ENCODE assay signal across 1 cellular context in the genomic region with DNA sequence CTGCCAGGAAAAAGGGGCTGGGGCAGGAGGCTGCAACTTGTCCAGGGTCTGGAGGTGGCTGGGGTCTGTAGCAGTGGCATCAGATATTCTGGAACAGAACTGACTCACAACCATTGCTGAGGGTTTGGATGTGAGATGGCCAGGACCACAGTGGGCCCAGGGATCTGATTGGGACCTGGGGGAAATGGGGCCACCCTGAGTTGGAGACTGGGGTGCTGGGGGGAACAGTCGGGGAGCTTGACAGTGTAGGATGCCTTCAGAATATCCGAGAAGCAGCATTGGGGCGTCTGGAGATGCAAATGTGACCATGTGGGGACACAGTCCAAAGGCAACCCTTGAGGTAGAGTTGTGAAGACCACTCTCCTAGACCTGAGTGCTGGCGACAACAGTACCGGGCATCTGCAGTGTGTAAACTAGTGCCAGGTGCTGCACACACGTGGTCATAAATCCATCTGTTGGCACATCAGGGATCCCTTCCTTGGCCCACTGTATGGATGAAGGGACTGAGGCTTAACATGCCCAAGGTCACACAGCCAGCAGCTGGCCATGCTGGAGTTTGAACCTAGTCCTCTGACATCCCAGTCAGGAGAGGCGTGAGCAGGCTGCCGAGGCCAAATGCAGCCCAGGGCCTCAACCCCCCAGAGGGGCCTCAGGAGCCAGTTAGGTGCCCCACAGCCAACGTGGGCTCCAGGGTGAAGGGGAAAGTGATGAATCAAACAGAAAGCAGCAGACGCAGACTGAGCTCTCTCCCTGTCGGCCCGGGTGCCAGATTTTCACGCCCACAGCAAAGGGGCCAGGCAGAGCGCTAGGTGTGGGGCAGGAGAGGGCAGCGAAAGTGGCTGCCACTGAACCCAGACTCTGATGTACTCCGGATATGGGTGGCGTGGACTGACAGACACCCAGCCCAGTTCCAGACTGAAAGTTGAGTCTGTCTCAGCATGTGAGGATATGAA.
TF ChIP-seq lines count a peak whose summit lies in the region.

No MANE protein-coding gene starts in this region.

TF ChIP-seq in HepG2, 621 proteins besides CTCF, POLR2A, EP300 and RAD21 (continued from another document and continues in another):
- TF ChIP-seq, protein P1, sequence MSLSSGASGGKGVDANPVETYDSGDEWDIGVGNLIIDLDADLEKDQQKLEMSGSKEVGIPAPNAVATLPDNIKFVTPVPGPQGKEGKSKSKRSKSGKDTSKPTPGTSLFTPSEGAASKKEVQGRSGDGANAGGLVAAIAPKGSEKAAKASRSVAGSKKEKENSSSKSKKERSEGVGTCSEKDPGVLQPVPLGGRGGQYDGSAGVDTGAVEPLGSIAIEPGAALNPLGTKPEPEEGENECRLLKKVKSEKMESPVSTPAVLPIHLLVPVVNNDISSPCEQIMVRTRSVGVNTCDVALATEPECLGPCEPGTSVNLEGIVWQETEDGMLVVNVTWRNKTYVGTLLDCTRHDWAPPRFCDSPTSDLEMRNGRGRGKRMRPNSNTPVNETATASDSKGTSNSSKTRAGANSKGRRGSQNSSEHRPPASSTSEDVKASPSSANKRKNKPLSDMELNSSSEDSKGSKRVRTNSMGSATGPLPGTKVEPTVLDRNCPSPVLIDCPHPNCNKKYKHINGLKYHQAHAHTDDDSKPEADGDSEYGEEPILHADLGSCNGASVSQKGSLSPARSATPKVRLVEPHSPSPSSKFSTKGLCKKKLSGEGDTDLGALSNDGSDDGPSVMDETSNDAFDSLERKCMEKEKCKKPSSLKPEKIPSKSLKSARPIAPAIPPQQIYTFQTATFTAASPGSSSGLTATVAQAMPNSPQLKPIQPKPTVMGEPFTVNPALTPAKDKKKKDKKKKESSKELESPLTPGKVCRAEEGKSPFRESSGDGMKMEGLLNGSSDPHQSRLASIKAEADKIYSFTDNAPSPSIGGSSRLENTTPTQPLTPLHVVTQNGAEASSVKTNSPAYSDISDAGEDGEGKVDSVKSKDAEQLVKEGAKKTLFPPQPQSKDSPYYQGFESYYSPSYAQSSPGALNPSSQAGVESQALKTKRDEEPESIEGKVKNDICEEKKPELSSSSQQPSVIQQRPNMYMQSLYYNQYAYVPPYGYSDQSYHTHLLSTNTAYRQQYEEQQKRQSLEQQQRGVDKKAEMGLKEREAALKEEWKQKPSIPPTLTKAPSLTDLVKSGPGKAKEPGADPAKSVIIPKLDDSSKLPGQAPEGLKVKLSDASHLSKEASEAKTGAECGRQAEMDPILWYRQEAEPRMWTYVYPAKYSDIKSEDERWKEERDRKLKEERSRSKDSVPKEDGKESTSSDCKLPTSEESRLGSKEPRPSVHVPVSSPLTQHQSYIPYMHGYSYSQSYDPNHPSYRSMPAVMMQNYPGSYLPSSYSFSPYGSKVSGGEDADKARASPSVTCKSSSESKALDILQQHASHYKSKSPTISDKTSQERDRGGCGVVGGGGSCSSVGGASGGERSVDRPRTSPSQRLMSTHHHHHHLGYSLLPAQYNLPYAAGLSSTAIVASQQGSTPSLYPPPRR (CRISPR knock-in tag; IDR thresholded peaks at IDR 0.05; ENCODE audit: borderline replicate concordance), result peak; percentile 75; the same call in 1 of the 2 replicates
- TF ChIP-seq ZNF782 (CRISPR knock-in tag; IDR thresholded peaks at IDR 0.05; ENCODE audit: borderline replicate concordance) (no peak), ZNF557 (CRISPR knock-in tag; IDR thresholded peaks at IDR 0.05) (no peak; the same call in 1 of the 2 replicates), FOSL2 (CRISPR knock-in tag; IDR thresholded peaks at IDR 0.05) (peak; percentile 46; the same call in 1 of the 2 replicates), BRD4 (CRISPR knock-in tag; IDR thresholded peaks at IDR 0.05) (peak; percentile 80), ZNF430 (CRISPR knock-in tag; IDR thresholded peaks at IDR 0.05) (0 out of 2 replicates have a peak, but pooled peaks have one; percentile 70), ZNF879 (CRISPR knock-in tag; IDR thresholded peaks at IDR 0.05) (no peak), NBN (conservative IDR thresholded peaks at IDR 0.05) (no peak), ZNF572 (CRISPR knock-in tag; IDR thresholded peaks at IDR 0.05) (peak; percentile 63; the same call in 1 of the 2 replicates), ZNF337 (CRISPR knock-in tag; IDR thresholded peaks at IDR 0.05; ENCODE audit: borderline replicate concordance, low read depth) (no peak), ZNF431 (CRISPR knock-in tag; IDR thresholded peaks at IDR 0.05; ENCODE audit: borderline replicate concordance, low read depth) (no peak), ZMYM2 (CRISPR knock-in tag; IDR thresholded peaks at IDR 0.05) (peak; percentile 98), AGO2 (optimal IDR thresholded peaks at IDR 0.05; ENCODE audit: low read depth, low read length) (peak; percentile 61), MED8 (CRISPR knock-in tag; IDR thresholded peaks at IDR 0.05; ENCODE audit: insufficient replicate concordance) (peak; percentile 38), ZNF205 (CRISPR knock-in tag; IDR thresholded peaks at IDR 0.05) (peak; percentile 17; the same call in 1 of the 2 replicates), GABPB1 (CRISPR knock-in tag; IDR thresholded peaks at IDR 0.05) (peak; percentile 21; the same call in 1 of the 2 replicates), ARNT (IDR thresholded peaks at IDR 0.05) (no peak), MYC (CRISPR knock-in tag; IDR thresholded peaks at IDR 0.05; ENCODE audit: borderline replicate concordance) (peak; percentile 69), ZFX (CRISPR knock-in tag; IDR thresholded peaks at IDR 0.05; ENCODE audit: low read depth) (peak; percentile 69), ZNF292 (CRISPR knock-in tag; IDR thresholded peaks at IDR 0.05; ENCODE audit: borderline replicate concordance, low read depth) (peak; percentile 91), SP4 (CRISPR knock-in tag; IDR thresholded peaks at IDR 0.05) (peak; percentile 54), NR2F6 (IDR thresholded peaks at IDR 0.05) (peak; percentile 57; the same call in 1 of the 2 replicates), NR2F6 (CRISPR knock-in tag; IDR thresholded peaks at IDR 0.05) (peak; percentile 69), SNAPC2 (CRISPR knock-in tag; IDR thresholded peaks at IDR 0.05) (peak; percentile 66; the same call in 1 of the 2 replicates), ZNF670 (CRISPR knock-in tag; IDR thresholded peaks at IDR 0.05; ENCODE audit: borderline replicate concordance) (no peak), FOXP1 (IDR thresholded peaks at IDR 0.05) (no peak), FOXP1 (CRISPR knock-in tag; IDR thresholded peaks at IDR 0.05) (0 out of 2 replicates have a peak, but pooled peaks have one; percentile 10), BCL6 (CRISPR knock-in tag; IDR thresholded peaks at IDR 0.05) (peak; percentile 91)
- TF ChIP-seq, protein P2, sequence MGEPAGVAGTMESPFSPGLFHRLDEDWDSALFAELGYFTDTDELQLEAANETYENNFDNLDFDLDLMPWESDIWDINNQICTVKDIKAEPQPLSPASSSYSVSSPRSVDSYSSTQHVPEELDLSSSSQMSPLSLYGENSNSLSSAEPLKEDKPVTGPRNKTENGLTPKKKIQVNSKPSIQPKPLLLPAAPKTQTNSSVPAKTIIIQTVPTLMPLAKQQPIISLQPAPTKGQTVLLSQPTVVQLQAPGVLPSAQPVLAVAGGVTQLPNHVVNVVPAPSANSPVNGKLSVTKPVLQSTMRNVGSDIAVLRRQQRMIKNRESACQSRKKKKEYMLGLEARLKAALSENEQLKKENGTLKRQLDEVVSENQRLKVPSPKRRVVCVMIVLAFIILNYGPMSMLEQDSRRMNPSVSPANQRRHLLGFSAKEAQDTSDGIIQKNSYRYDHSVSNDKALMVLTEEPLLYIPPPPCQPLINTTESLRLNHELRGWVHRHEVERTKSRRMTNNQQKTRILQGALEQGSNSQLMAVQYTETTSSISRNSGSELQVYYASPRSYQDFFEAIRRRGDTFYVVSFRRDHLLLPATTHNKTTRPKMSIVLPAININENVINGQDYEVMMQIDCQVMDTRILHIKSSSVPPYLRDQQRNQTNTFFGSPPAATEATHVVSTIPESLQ (CRISPR knock-in tag; conservative IDR thresholded peaks at IDR 0.05), result no peak
- TF ChIP-seq, protein P3, sequence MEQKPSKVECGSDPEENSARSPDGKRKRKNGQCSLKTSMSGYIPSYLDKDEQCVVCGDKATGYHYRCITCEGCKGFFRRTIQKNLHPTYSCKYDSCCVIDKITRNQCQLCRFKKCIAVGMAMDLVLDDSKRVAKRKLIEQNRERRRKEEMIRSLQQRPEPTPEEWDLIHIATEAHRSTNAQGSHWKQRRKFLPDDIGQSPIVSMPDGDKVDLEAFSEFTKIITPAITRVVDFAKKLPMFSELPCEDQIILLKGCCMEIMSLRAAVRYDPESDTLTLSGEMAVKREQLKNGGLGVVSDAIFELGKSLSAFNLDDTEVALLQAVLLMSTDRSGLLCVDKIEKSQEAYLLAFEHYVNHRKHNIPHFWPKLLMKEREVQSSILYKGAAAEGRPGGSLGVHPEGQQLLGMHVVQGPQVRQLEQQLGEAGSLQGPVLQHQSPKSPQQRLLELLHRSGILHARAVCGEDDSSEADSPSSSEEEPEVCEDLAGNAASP (CRISPR knock-in tag; IDR thresholded peaks at IDR 0.05; ENCODE audit: borderline replicate concordance), result peak; percentile 74; the same call in 1 of the 2 replicates
- TF ChIP-seq, protein P4, sequence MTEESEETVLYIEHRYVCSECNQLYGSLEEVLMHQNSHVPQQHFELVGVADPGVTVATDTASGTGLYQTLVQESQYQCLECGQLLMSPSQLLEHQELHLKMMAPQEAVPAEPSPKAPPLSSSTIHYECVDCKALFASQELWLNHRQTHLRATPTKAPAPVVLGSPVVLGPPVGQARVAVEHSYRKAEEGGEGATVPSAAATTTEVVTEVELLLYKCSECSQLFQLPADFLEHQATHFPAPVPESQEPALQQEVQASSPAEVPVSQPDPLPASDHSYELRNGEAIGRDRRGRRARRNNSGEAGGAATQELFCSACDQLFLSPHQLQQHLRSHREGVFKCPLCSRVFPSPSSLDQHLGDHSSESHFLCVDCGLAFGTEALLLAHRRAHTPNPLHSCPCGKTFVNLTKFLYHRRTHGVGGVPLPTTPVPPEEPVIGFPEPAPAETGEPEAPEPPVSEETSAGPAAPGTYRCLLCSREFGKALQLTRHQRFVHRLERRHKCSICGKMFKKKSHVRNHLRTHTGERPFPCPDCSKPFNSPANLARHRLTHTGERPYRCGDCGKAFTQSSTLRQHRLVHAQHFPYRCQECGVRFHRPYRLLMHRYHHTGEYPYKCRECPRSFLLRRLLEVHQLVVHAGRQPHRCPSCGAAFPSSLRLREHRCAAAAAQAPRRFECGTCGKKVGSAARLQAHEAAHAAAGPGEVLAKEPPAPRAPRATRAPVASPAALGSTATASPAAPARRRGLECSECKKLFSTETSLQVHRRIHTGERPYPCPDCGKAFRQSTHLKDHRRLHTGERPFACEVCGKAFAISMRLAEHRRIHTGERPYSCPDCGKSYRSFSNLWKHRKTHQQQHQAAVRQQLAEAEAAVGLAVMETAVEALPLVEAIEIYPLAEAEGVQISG (CRISPR knock-in tag; IDR thresholded peaks at IDR 0.05), result peak; percentile 54
- TF ChIP-seq, protein P5, sequence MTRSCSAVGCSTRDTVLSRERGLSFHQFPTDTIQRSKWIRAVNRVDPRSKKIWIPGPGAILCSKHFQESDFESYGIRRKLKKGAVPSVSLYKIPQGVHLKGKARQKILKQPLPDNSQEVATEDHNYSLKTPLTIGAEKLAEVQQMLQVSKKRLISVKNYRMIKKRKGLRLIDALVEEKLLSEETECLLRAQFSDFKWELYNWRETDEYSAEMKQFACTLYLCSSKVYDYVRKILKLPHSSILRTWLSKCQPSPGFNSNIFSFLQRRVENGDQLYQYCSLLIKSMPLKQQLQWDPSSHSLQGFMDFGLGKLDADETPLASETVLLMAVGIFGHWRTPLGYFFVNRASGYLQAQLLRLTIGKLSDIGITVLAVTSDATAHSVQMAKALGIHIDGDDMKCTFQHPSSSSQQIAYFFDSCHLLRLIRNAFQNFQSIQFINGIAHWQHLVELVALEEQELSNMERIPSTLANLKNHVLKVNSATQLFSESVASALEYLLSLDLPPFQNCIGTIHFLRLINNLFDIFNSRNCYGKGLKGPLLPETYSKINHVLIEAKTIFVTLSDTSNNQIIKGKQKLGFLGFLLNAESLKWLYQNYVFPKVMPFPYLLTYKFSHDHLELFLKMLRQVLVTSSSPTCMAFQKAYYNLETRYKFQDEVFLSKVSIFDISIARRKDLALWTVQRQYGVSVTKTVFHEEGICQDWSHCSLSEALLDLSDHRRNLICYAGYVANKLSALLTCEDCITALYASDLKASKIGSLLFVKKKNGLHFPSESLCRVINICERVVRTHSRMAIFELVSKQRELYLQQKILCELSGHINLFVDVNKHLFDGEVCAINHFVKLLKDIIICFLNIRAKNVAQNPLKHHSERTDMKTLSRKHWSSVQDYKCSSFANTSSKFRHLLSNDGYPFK (CRISPR knock-in tag; IDR thresholded peaks at IDR 0.05; ENCODE audit: borderline replicate concordance), result no peak; the same call in 1 of the 2 replicates
- TF ChIP-seq, protein P6, sequence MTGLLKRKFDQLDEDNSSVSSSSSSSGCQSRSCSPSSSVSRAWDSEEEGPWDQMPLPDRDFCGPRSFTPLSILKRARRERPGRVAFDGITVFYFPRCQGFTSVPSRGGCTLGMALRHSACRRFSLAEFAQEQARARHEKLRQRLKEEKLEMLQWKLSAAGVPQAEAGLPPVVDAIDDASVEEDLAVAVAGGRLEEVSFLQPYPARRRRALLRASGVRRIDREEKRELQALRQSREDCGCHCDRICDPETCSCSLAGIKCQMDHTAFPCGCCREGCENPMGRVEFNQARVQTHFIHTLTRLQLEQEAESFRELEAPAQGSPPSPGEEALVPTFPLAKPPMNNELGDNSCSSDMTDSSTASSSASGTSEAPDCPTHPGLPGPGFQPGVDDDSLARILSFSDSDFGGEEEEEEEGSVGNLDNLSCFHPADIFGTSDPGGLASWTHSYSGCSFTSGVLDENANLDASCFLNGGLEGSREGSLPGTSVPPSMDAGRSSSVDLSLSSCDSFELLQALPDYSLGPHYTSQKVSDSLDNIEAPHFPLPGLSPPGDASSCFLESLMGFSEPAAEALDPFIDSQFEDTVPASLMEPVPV (CRISPR knock-in tag; IDR thresholded peaks at IDR 0.05), result 0 out of 2 replicates have a peak, but pooled peaks have one; percentile 32
- TF ChIP-seq, protein P7, sequence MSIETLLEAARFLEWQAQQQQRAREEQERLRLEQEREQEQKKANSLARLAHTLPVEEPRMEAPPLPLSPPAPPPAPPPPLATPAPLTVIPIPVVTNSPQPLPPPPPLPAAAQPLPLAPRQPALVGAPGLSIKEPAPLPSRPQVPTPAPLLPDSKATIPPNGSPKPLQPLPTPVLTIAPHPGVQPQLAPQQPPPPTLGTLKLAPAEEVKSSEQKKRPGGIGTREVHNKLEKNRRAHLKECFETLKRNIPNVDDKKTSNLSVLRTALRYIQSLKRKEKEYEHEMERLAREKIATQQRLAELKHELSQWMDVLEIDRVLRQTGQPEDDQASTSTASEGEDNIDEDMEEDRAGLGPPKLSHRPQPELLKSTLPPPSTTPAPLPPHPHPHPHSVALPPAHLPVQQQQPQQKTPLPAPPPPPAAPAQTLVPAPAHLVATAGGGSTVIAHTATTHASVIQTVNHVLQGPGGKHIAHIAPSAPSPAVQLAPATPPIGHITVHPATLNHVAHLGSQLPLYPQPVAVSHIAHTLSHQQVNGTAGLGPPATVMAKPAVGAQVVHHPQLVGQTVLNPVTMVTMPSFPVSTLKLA (IDR thresholded peaks at IDR 0.05), result no peak
